Comparison of ENCODE assay signal across 8 cellular contexts in the genomic region with DNA sequence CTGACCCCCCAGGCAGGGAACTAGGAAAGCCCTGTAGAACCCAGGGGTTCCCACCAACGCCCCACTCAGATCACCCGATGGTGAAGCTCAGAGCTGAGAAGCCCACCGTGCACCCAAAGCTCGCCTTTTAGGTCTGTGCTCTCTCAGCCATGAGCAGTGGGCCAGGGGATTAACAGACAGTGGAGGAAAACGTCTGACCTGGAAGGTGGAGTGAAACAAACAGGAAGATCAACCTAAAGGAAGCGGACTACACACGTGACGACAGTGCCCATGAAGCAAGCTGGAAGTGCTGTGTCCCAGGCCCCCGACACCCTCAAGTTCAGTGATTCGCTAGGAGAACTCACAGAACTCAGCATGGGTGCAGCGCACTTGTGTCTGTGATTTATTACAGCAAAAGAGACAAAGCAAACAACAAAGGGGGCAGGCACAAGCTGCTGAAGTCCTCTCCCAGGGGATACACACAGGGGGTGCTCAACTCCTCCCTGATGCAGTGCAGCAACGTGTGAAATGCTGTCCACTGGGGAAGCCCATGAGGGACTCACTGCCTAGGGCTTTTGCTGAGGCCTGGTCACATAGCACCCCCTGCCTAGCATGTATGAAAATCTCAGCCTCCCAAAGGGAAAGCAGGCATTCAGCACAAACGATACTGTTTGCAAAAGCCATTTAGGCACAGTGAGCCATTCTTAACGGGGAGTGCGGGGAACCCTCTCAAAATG. TPM values are rescaled to one million over a fixed set of nuclear protein-coding genes. Genes with fewer than 3 reads are reported as not detected.
DNase-seq lines count a peak whose midpoint lies in the region; ATAC-seq, FAIRE-seq and TF ChIP-seq lines count a peak whose summit lies in the region.

No MANE protein-coding gene starts in this region.

- dilution Hi-C loops in keratinocyte (cut with MboI; ENCODE audit: extremely low pct_ligation_motif_present, low sequenced_read_pairs): no loop called here

- H3K9ac ChIP-seq in DND-41 (ENCODE audit: low read depth, low read length) (no peak overlapping the region), Karpas-422 (ENCODE audit: low read length) (no peak overlapping the region), keratinocyte (ENCODE audit: control insufficient read depth, extremely low read depth, insufficient read depth, low read length) (no peak overlapping the region)

- H2AFZ ChIP-seq in DND-41 (ENCODE audit: low read depth, low read length) (no peak overlapping the region; the same call in 1 of the 2 replicates), Karpas-422 (ENCODE audit: low read length) (no peak overlapping the region), keratinocyte (ENCODE audit: control insufficient read depth, low read length) (no peak overlapping the region)

- no peaks in the 10 kb centered on the region for H3K9me1 ChIP-seq in keratinocyte (ENCODE audit: control insufficient read depth, extremely low read depth, insufficient read depth, low read length)

- H3K27me3 ChIP-seq in DND-41 (ENCODE audit: insufficient read depth, low read length, poor library complexity) (no peaks in the 10 kb centered on the region), Karpas-422 (ENCODE audit: low read length) (no peaks in the 10 kb centered on the region), keratinocyte (ENCODE audit: control insufficient read depth, extremely low read depth, insufficient read depth, low read length) (peaks cover 4% of the 10 kb centered on the region)

- H3K79me2 ChIP-seq in DND-41 (ENCODE audit: insufficient read depth, low read length) (no peaks in the 10 kb centered on the region), Karpas-422 (ENCODE audit: low read length) (no peaks in the 10 kb centered on the region), keratinocyte (ENCODE audit: control insufficient read depth, insufficient read depth, low read length) (no peaks in the 10 kb centered on the region)

- DNase-seq in DND-41 (peak; percentile 18), Karpas-422 (peak; percentile 57), keratinocyte (ENCODE audit: low read depth, low spot score) (no peak), SKM-1 treated with dmso at 0.1 percent for 144 hours (lab: John Stamatoyannopoulos, UW; ENCODE audit: unreplicated experiment) (no peak)
- no peak for DNase-seq in activated effector memory CD4-positive, alpha-beta T cell treated with anti-CD3 and anti-CD28 coated beads, Interleukin-2, amount 50 U/mL, for 16 hours

- peak; percentile 49 for TF ChIP-seq CTCF in DND-41 (IDR thresholded peaks at IDR 0.05; ENCODE audit: borderline replicate concordance, extremely low read depth, low read length, poor library complexity, severe bottlenecking)
- TF ChIP-seq CTCF in WI38 (IDR thresholded peaks at IDR 0.05; ENCODE audit: low read depth, low read length): peak; percentile 34; the same call in 1 of the 2 replicates
- peak; percentile 27 to 49 (median 39) for TF ChIP-seq CTCF in keratinocyte (optimal IDR thresholded peaks at IDR 0.05 in 1 of 3, IDR thresholded peaks at IDR 0.05 in 1 of 3, conservative IDR thresholded peaks at IDR 0.05 in 1 of 3; ENCODE audit: extremely low read depth in 1 of 3, insufficient read depth in 2 of 3, low read length in 3 of 3)

- no peak overlapping the region for H3K27ac ChIP-seq in DND-41 (ENCODE audit: low read length)
- H3K27ac ChIP-seq in Karpas-422 (ENCODE audit: low read length): no peak overlapping the region
- no peak overlapping the region for H3K27ac ChIP-seq in keratinocyte (ENCODE audit: control insufficient read depth, insufficient read depth, low read length)

- ATAC-seq in DND-41 (ENCODE audit: insufficient read depth, low read depth): peak; percentile 66
- ATAC-seq in HG03432 (IDR thresholded peaks at IDR 0.05; ENCODE audit: unreplicated experiment): no peak
- no peak for ATAC-seq in GM21619 (IDR thresholded peaks at IDR 0.05; ENCODE audit: unreplicated experiment)

- no peaks in the 10 kb centered on the region for H3K4me1 ChIP-seq in DND-41 (ENCODE audit: insufficient read depth, low read length)
- H3K4me1 ChIP-seq in Karpas-422 (ENCODE audit: low read length): no peaks in the 10 kb centered on the region
- H3K4me1 ChIP-seq in keratinocyte (ENCODE audit: control insufficient read depth, extremely low read depth, insufficient read depth, low read length): no peaks in the 10 kb centered on the region

- no peaks in the 10 kb centered on the region for H3K9me2 ChIP-seq in Karpas-422 (replicated peaks; ENCODE audit: insufficient read depth, low read length)

- no peak overlapping the region for H3K4me3 ChIP-seq in DND-41 (ENCODE audit: low read depth in 1 of 2, low read length in 2 of 2)
- no peak overlapping the region for H3K4me3 ChIP-seq in Karpas-422 (ENCODE audit: low read length)
- no peak overlapping the region for H3K4me3 ChIP-seq in WI38 (ENCODE audit: low read depth, low read length)
- no peak overlapping the region for H3K4me3 ChIP-seq in keratinocyte (ENCODE audit: control insufficient read depth in 2 of 3, extremely low read depth in 1 of 3, insufficient read depth in 2 of 3, low read depth in 1 of 3, low read length in 3 of 3)

- H3K4me2 ChIP-seq in DND-41 (ENCODE audit: insufficient read depth, low read length) (no peak overlapping the region), Karpas-422 (ENCODE audit: low read depth, low read length, poor library complexity, severe bottlenecking) (no peak overlapping the region), keratinocyte (ENCODE audit: control insufficient read depth, extremely low read depth, insufficient read depth, low read depth, low read length) (no peak overlapping the region)

- no peak for FAIRE-seq in keratinocyte (lab: Jason Lieb, UNC)

- no peaks in the 10 kb centered on the region for H4K20me1 ChIP-seq in DND-41 (ENCODE audit: insufficient read depth, low read length)
- H4K20me1 ChIP-seq in Karpas-422 (ENCODE audit: insufficient read depth, low read depth, low read length): no peaks in the 10 kb centered on the region
- no peaks in the 10 kb centered on the region for H4K20me1 ChIP-seq in keratinocyte (ENCODE audit: control insufficient read depth, extremely low read depth, insufficient read depth, low read length)

- H3K36me3 ChIP-seq in DND-41 (ENCODE audit: insufficient read depth, low read length): no peaks in the 10 kb centered on the region
- no peaks in the 10 kb centered on the region for H3K36me3 ChIP-seq in Karpas-422 (ENCODE audit: insufficient read depth, low read length)
- H3K36me3 ChIP-seq in keratinocyte (ENCODE audit: control insufficient read depth in 2 of 2, extremely low read depth in 1 of 2, insufficient read depth in 2 of 2, low read length in 2 of 2): no peaks in the 10 kb centered on the region

- H3K9me3 ChIP-seq in DND-41 (ENCODE audit: insufficient read depth, low read length, severe bottlenecking): no peaks in the 10 kb centered on the region
- H3K9me3 ChIP-seq in Karpas-422 (ENCODE audit: low read length): no peaks in the 10 kb centered on the region
- no peaks in the 10 kb centered on the region for H3K9me3 ChIP-seq in keratinocyte (ENCODE audit: control insufficient read depth, low read depth, low read length)

RNA-seq across cellular contexts. Expression of a gene that starts 43.5 kb away (rescaled TPM):
- not detected in 2 replicates for total RNA-seq in Karpas-422 (2014; rRNA removed; shearing (Covaris generic); ENCODE audit: low replicate concordance)
- polyA plus RNA-seq in keratinocyte: 0.11 to 0.26 TPM (median 0.22 TPM) in 3 replicates
- polyA plus RNA-seq in keratinocyte (2011; ENCODE audit: low read depth): 0.45 TPM
- polyA plus RNA-seq in keratinocyte (2011; cell fraction: cytosol; rRNA removed): 0.12 and 0.14 TPM in 2 replicates
- 0.19 and 0.45 TPM in 2 replicates for polyA plus RNA-seq in keratinocyte (2011; cell fraction: nucleus; rRNA removed)
- polyA plus RNA-seq in keratinocyte (2012; ENCODE audit: low replicate concordance): 0.17 and 0.24 TPM in 2 replicates
- polyA minus RNA-seq in keratinocyte: 0.58 TPM in 1 of 3 replicates, not detected in the others
- not detected for polyA minus RNA-seq in keratinocyte (2011; cell fraction: cytosol; rRNA and poly(A)+ RNA removed)
- not detected in 2 replicates for polyA minus RNA-seq in keratinocyte (2011; cell fraction: nucleus; rRNA and poly(A)+ RNA removed)

RNA-seq across cellular contexts. Expression of a gene that starts 50.7 kb away (rescaled TPM):
- not detected in 2 replicates for total RNA-seq in Karpas-422 (2014; rRNA removed; shearing (Covaris generic); ENCODE audit: low replicate concordance)
- polyA plus RNA-seq in keratinocyte: not detected in 3 replicates
- not detected for polyA plus RNA-seq in keratinocyte (2011; ENCODE audit: low read depth)
- not detected in 2 replicates for polyA plus RNA-seq in keratinocyte (2011; cell fraction: cytosol; rRNA removed)
- polyA plus RNA-seq in keratinocyte (2011; cell fraction: nucleus; rRNA removed): not detected in 2 replicates
- 0.16 TPM in 1 of 2 replicates, not detected in the other for polyA plus RNA-seq in keratinocyte (2012; ENCODE audit: low replicate concordance)
- not detected in 3 replicates for polyA minus RNA-seq in keratinocyte
- not detected for polyA minus RNA-seq in keratinocyte (2011; cell fraction: cytosol; rRNA and poly(A)+ RNA removed)
- not detected in 2 replicates for polyA minus RNA-seq in keratinocyte (2011; cell fraction: nucleus; rRNA and poly(A)+ RNA removed)

Comparison
In these comparisons a context has a peak if more than half of its experiments do, and no peak if none do; other contexts are left out.
1. DNase-seq: peak in DND-41 (single experiment) and Karpas-422 (single experiment); none in keratinocyte (single experiment), activated effector memory CD4-positive, alpha-beta T cell treated with anti-CD3 and anti-CD28 coated beads, Interleukin-2, amount 50 U/mL, for 16 hours (single experiment) and SKM-1 treated with dmso at 0.1 percent for 144 hours (single experiment).
2. Peak in every context shown above with its lines, with median percentiles within 50 percentile points of each other: CTCF ChIP-seq.